ENCODE assay signal across 8 cellular contexts in the genomic region with DNA sequence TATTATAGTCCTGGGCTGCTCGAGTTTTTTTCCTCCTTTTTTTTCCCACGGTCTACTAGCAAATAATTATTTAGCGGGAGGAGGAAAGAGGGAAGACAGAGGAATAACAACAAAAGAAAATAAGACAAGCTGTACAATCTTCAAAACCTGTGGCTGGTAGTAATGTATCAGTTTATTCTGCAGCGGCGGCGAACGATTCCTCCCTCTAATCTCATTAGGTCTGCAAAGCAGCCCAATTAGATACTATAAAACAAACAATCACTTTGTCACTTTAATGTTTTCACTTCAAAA. TPM values are rescaled to one million over a fixed set of nuclear protein-coding genes. Genes with fewer than 3 reads are reported as not detected.
A peak's percentile ranks its signal among the peaks of the same experiment; 100 is the strongest.
DNase-seq lines count a peak whose midpoint lies in the region; ATAC-seq and TF ChIP-seq lines count a peak whose summit lies in the region.

No MANE protein-coding gene starts in this region.

- H4K20me1 ChIP-seq in smooth muscle cell (ENCODE audit: low read depth): peaks cover 45% of the 10 kb centered on the region

- peaks cover 26% of the 10 kb centered on the region for H3F3A ChIP-seq in smooth muscle cell (ENCODE audit: low read depth)

- H3K27me3 Mint-ChIP-seq in activated B cell treated with CpG ODN at 0.5 μM for 24 hours: peaks cover 7% of the 10 kb centered on the region

- H3K4me1 ChIP-seq in foreskin keratinocyte: peaks cover 17% of the 10 kb centered on the region
- peaks cover 42% of the 10 kb centered on the region for H3K4me1 ChIP-seq in smooth muscle cell (ENCODE audit: low read depth)

- TF ChIP-seq CTCF in activated B cell treated with CpG ODN at 0.5 μM for 24 hours (IDR thresholded peaks at IDR 0.05) (no peak), foreskin keratinocyte (conservative IDR thresholded peaks at IDR 0.05) (no peak), smooth muscle cell (IDR thresholded peaks at IDR 0.05; ENCODE audit: borderline replicate concordance, insufficient read depth, poor library complexity, severe bottlenecking) (no peak)

- no peaks in the 10 kb centered on the region for H3K9me3 ChIP-seq in smooth muscle cell (replicated peaks; ENCODE audit: low read depth)

- H2AFZ ChIP-seq in smooth muscle cell (ENCODE audit: low read depth): no peak overlapping the region

- DNase-seq in DMS53 treated with DMSO at 0.1 percent for 48 hours (lab: John Stamatoyannopoulos, UW; ENCODE audit: unreplicated experiment) (peak; percentile 46), DMS53 (lab: John Stamatoyannopoulos, UW) (no peak), activated B cell treated with CpG ODN at 0.5 μM for 24 hours (no peak), foreskin keratinocyte (no peak), smooth muscle cell (lab: John Stamatoyannopoulos, UW; ENCODE audit: unreplicated experiment) (no peak), NCI-H2107 (lab: John Stamatoyannopoulos, UW) (no peak)
- no peak for DNase-seq in central memory CD4-positive, alpha-beta T cell

- WGBS in smooth muscle cell (ENCODE audit: low lambda C conversion rate): 0% methylated on average over 7 of the region's 7 CpGs

- peaks cover 50% of the 10 kb centered on the region for H3K79me2 ChIP-seq in smooth muscle cell (ENCODE audit: low read depth)

- intact Hi-C loops in activated B cell treated with CpG ODN at 0.5 μM for 24 hours (cut with micrococcal nuclease): loop anchor here (5.0 kb wide), 3 partner anchors 144 to 636 kb away; no protein-coding TSS in a partner anchor

- H3K27me3 ChIP-seq in foreskin keratinocyte: peaks cover 23% of the 10 kb centered on the region
- H3K27me3 ChIP-seq in smooth muscle cell (ENCODE audit: low read depth): no peaks in the 10 kb centered on the region

- CTCF ChIA-PET in activated B cell treated with CpG ODN at 0.5 μM for 24 hours (lab: Charles Lee): interaction anchor here (0.6 to 2.4 kb wide), 14 partner anchors 12 to 521 kb away, joined by 3 to 11 read pairs (median 4); no protein-coding TSS in a partner anchor

- no peaks in the 10 kb centered on the region for H3K36me3 ChIP-seq in smooth muscle cell (ENCODE audit: low read depth)

- POLR2A ChIA-PET in activated B cell treated with CpG ODN at 0.5 μM for 24 hours (lab: Charles Lee): interaction anchor here (0.6 to 5.8 kb wide), 48 partner anchors 9 to 1379 kb away, joined by 3 to 84 read pairs (median 6); a partner anchor contains a TSS

- H3K9me3 Mint-ChIP-seq in activated B cell treated with CpG ODN at 0.5 μM for 24 hours: no peaks in the 10 kb centered on the region

- H3K4me2 ChIP-seq in smooth muscle cell: peak overlapping the region; percentile 98

- peak overlapping the region; percentile 66 for H3K4me3 ChIP-seq in smooth muscle cell

- peak overlapping the region; percentile 85 for H3K27ac ChIP-seq in foreskin keratinocyte
- H3K27ac ChIP-seq in smooth muscle cell (ENCODE audit: low read depth): peak overlapping the region; percentile 96

- ATAC-seq in activated B cell treated with CpG ODN at 0.5 μM for 24 hours (ENCODE audit: low read depth) (no peak), foreskin keratinocyte (no peak), HG03521 (IDR thresholded peaks at IDR 0.05; ENCODE audit: unreplicated experiment) (no peak)

- peak overlapping the region; percentile 95 for H3K9ac ChIP-seq in smooth muscle cell (ENCODE audit: low read depth)

- H3K4me3 Mint-ChIP-seq in activated B cell treated with CpG ODN at 0.5 μM for 24 hours: peak overlapping the region; percentile 91

- peaks cover 60% of the 10 kb centered on the region for H3K4me1 Mint-ChIP-seq in activated B cell treated with CpG ODN at 0.5 μM for 24 hours

- peaks cover 30% of the 10 kb centered on the region for H3K36me3 Mint-ChIP-seq in activated B cell treated with CpG ODN at 0.5 μM for 24 hours (ENCODE audit: low read depth)

- peak overlapping the region; percentile 97 for H3K27ac Mint-ChIP-seq in activated B cell treated with CpG ODN at 0.5 μM for 24 hours

RNA-seq across cellular contexts. Expression of a gene that starts 0.4 kb away (rescaled TPM):
- 106 and 110 TPM in 2 replicates for total RNA-seq in activated B cell treated with CpG ODN at 0.5 μM for 24 hours
- total RNA-seq in foreskin keratinocyte: 24.1 and 28.1 TPM in 2 replicates
- polyA plus RNA-seq in foreskin keratinocyte: 11.3 and 14.0 TPM in 2 replicates
- 46.9 and 53.2 TPM in 2 replicates for total RNA-seq in smooth muscle cell
- 39.7 and 50.9 TPM in 2 replicates for polyA plus RNA-seq in smooth muscle cell
